ENCODE assay signal across 8 cellular contexts in genomic region chr17:16363749-16364536, GRCh38. TPM values are rescaled to one million over a fixed set of nuclear protein-coding genes. Genes with fewer than 3 reads are reported as not detected.
DNase-seq lines count a peak whose midpoint lies in the region; ATAC-seq and TF ChIP-seq lines count a peak whose summit lies in the region.

No MANE protein-coding gene starts in this region.

- no peak for TF ChIP-seq POLR2A in right lobe of liver (IDR thresholded peaks at IDR 0.05)

- peak overlapping the region; percentile 76 for H3K27ac ChIP-seq in cingulate gyrus (ENCODE audit: low read depth, low read length)
- H3K27ac ChIP-seq in right lobe of liver: no peak overlapping the region

- no peaks in the 10 kb centered on the region for H3K27me3 ChIP-seq in right lobe of liver

- H3K4me3 ChIP-seq in GM12864 (ENCODE audit: low read depth, low read length) (no peak overlapping the region), right lobe of liver (no peak overlapping the region)

- H3K36me3 ChIP-seq in right lobe of liver: no peaks in the 10 kb centered on the region

- H3K9me3 ChIP-seq in right lobe of liver: no peaks in the 10 kb centered on the region

- TF ChIP-seq CTCF in GM12864 (IDR thresholded peaks at IDR 0.05; ENCODE audit: low read depth, low read length, missing control alignments): peak; percentile 89
- TF ChIP-seq CTCF in right lobe of liver (IDR thresholded peaks at IDR 0.05): peak; percentile 86 to 94 (median 94)

- peaks cover 0 to 6% (median 0%) of the 10 kb centered on the region in 4 donors for H3K4me1 ChIP-seq in right lobe of liver

- intact Hi-C loops in right lobe of liver (cut with DNase I): loop anchor here (10.0 kb wide), 2 partner anchors 51 to 161 kb away; partner anchors contain the start of gene TRPV2 (in 1 of the 2)

- 2% methylated on average over 6 of the region's 6 CpGs for WGBS in right lobe of liver (ENCODE audit: insufficient coverage, low coverage, low lambda C conversion rate, missing lambda C conversion rate)

- DNase-seq in GM12864 (ENCODE audit: low read depth) (peak; percentile 68), NCI-H460 (ENCODE audit: extremely low read depth, low read depth) (peak; percentile 75), right lobe of liver (peak; percentile 68 to 76 (median 69)), HPDE6-E6E7 (ENCODE audit: extremely low spot score) (no peak)
- peak; percentile 61 to 76 for DNase-seq in activated CD4-positive, alpha-beta T cell treated with anti-CD3 and anti-CD28 coated beads for 24 hours (ENCODE audit: low read depth in 2 of 2)
- DNase-seq in stimulated activated CD8-positive, alpha-beta memory T cell treated with anti-CD3 and anti-CD28 coated beads, Interleukin-12 subunit alpha, Interleukin-12 subunit beta, amount 100 ng/mL, for 1 hour (ENCODE audit: low read depth): peak; percentile 58

- ATAC-seq in HG03039 (IDR thresholded peaks at IDR 0.05; ENCODE audit: unreplicated experiment): peak; percentile 65
- ATAC-seq in right lobe of liver: peak; percentile 93 to 97 (median 95)

RNA-seq across cellular contexts. Expression of gene CENPV, which starts 10.7 kb away (rescaled TPM):
- 60.1 and 61.4 TPM in 2 replicates for total RNA-seq in NCI-H460 (2014; rRNA removed; shearing (Covaris generic))
- polyA plus RNA-seq in NCI-H460 (2014; cell fraction: nucleus; rRNA removed): 170 and 294 TPM in 2 replicates
- total RNA-seq in right lobe of liver: 10 to 100 TPM; 19.8 to 34.5 (median 24.8) TPM

RNA-seq across cellular contexts. Expression of gene UBB, which starts 16.9 kb away (rescaled TPM):
- total RNA-seq in NCI-H460 (2014; rRNA removed; shearing (Covaris generic)): 1,439 and 1,479 TPM in 2 replicates
- polyA plus RNA-seq in NCI-H460 (2014; cell fraction: nucleus; rRNA removed): 1,025 and 1,369 TPM in 2 replicates
- 1,000 to 10,000 TPM; 1,045 to 2,319 (median 1,420) TPM for total RNA-seq in right lobe of liver

RNA-seq across cellular contexts. Expression of gene TRPV2, which starts 51.4 kb away (rescaled TPM):
- total RNA-seq in NCI-H460 (2014; rRNA removed; shearing (Covaris generic)): 33.4 and 35.8 TPM in 2 replicates
- polyA plus RNA-seq in NCI-H460 (2014; cell fraction: nucleus; rRNA removed): 39.6 and 44.5 TPM in 2 replicates
- 1 to 10 TPM; 3.3 to 8.2 (median 4.8) TPM for total RNA-seq in right lobe of liver
